In the genomic region with DNA sequence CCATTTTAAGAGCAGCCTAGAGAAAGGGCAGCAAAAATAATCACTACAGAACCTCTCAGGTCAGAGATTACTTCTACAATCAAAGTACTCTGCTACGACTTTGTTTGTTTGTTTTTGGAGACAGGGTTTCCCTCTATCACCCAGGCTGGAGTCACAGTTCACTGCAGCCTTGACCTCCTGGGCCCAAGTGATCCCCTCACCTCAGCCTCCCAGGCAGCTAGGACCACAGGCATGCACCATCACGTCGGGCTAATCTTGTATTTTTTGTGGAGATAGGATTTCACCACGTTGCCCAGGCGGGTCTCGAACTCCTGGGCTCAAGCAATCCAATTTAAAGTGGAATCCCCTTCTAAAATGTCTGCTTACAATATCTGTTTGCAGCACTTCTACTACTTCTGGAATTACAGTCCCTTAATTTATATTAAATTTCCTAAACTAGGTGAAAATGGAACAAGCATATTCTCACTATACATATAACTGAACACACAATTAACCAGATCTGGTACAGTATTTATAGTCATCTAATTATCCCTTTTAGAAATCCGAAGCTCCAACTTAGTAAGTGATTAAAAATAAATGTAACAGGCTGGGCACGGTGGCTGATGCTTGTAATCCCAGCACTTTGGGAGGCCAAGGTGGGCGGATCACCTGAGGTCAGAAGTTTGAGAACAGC, we compare ENCODE assay signal across 1 cellular context.
TF ChIP-seq lines count a peak whose summit lies in the region.

No MANE protein-coding gene starts in this region.

TF ChIP-seq in HepG2, 621 proteins besides CTCF, POLR2A, EP300 and RAD21 (continued from another document):
- TF ChIP-seq ZFAT (CRISPR knock-in tag; conservative IDR thresholded peaks at IDR 0.05) (no peak), NCOR1 (IDR thresholded peaks at IDR 0.05; ENCODE audit: borderline replicate concordance, low read length) (peak; percentile 70; the same call in 1 of the 2 replicates), SP1 (IDR thresholded peaks at IDR 0.05) (no peak), SP1 (CRISPR knock-in tag; IDR thresholded peaks at IDR 0.05) (no peak), HOXA7 (CRISPR knock-in tag; IDR thresholded peaks at IDR 0.05) (no peak), KAT8 (CRISPR knock-in tag; IDR thresholded peaks at IDR 0.05) (no peak), PHF5A (CRISPR knock-in tag; IDR thresholded peaks at IDR 0.05; ENCODE audit: low read depth, unreplicated experiment) (no peak), SKI (IDR thresholded peaks at IDR 0.05; ENCODE audit: partially characterized antibody) (peak; percentile 66), MIER2 (CRISPR knock-in tag; IDR thresholded peaks at IDR 0.05) (0 out of 2 replicates have a peak, but pooled peaks have one; percentile 10), ZNF891 (CRISPR knock-in tag; IDR thresholded peaks at IDR 0.05) (no peak)
- TF ChIP-seq, protein P1, sequence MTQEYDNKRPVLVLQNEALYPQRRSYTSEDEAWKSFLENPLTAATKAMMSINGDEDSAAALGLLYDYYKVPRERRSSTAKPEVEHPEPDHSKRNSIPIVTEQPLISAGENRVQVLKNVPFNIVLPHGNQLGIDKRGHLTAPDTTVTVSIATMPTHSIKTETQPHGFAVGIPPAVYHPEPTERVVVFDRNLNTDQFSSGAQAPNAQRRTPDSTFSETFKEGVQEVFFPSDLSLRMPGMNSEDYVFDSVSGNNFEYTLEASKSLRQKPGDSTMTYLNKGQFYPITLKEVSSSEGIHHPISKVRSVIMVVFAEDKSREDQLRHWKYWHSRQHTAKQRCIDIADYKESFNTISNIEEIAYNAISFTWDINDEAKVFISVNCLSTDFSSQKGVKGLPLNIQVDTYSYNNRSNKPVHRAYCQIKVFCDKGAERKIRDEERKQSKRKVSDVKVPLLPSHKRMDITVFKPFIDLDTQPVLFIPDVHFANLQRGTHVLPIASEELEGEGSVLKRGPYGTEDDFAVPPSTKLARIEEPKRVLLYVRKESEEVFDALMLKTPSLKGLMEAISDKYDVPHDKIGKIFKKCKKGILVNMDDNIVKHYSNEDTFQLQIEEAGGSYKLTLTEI (CRISPR knock-in tag; conservative IDR thresholded peaks at IDR 0.05), result no peak
